Comparison of ENCODE assay signal across 8 cellular contexts in genomic region chr7:77536413-77537135, GRCh38. TPM values are rescaled to one million over a fixed set of nuclear protein-coding genes. Genes with fewer than 3 reads are reported as not detected.
DNase-seq lines count a peak whose midpoint lies in the region; ATAC-seq and TF ChIP-seq lines count a peak whose summit lies in the region.

No MANE protein-coding gene starts in this region.

- H3K4me3 Mint-ChIP-seq in CD4-positive, alpha-beta T cell: peak overlapping the region; percentile 95

- peaks cover 20% of the 10 kb centered on the region for H3K4me1 Mint-ChIP-seq in CD4-positive, alpha-beta T cell (ENCODE audit: low read depth)

- peaks cover 0 to 32% (median 2%) of the 10 kb centered on the region in 4 donors for H3K4me1 ChIP-seq in right lobe of liver

- H3K4me3 ChIP-seq in right lobe of liver: peak overlapping the region; percentile 75 to 96 (median 90)

- intact Hi-C loops in CD4-positive, alpha-beta T cell (cut with DNase I, micrococcal nuclease): loop anchor here (2.0 to 10.0 kb wide), 7 partner anchors 118 to 1142 kb away; partner anchors contain the start of genes PHTF2 (in 2 of the 2), TMEM60 (in 2 of the 2), GSAP (in 1 of the 2) and RSBN1L (in 1 of the 2)
- intact Hi-C loops in right lobe of liver (cut with DNase I): no loop called here

- no peaks in the 10 kb centered on the region for H3K36me3 Mint-ChIP-seq in CD4-positive, alpha-beta T cell (ENCODE audit: low read depth)

- H3K27ac Mint-ChIP-seq in CD4-positive, alpha-beta T cell: peak overlapping the region; percentile 83

- no peaks in the 10 kb centered on the region for H3K36me3 ChIP-seq in right lobe of liver

- POLR2A ChIA-PET in CD4-positive, alpha-beta T cell (lab: Charles Lee): interaction anchor here (0.6 to 1.3 kb wide), 5 partner anchors 12 to 188 kb away, joined by 3 to 6 read pairs (median 4); partner anchors contain the start of gene GSAP

- TF ChIP-seq POLR2A in right lobe of liver (IDR thresholded peaks at IDR 0.05): peak; percentile 97

- WGBS in right lobe of liver (ENCODE audit: insufficient coverage, low coverage, low lambda C conversion rate, missing lambda C conversion rate): 2% methylated on average over 26 of the region's 58 CpGs

- peak overlapping the region; percentile 55 for H3K27ac ChIP-seq in CD4-positive, alpha-beta T cell (ENCODE audit: low read depth, low read length)
- H3K27ac ChIP-seq in right lobe of liver: peak overlapping the region; percentile 85 to 98 (median 87)

- CTCF ChIA-PET in CD4-positive, alpha-beta T cell (lab: Charles Lee): no interaction called here

- no peaks in the 10 kb centered on the region for H3K9me3 Mint-ChIP-seq in CD4-positive, alpha-beta T cell

- ATAC-seq in CD4-positive, alpha-beta T cell (ENCODE audit: poor library complexity): peak; percentile 88
- ATAC-seq in GM19452 (IDR thresholded peaks at IDR 0.05; ENCODE audit: unreplicated experiment) (peak; percentile 95), HG03571 (IDR thresholded peaks at IDR 0.05; ENCODE audit: unreplicated experiment) (peak; percentile 93), right lobe of liver (peak; percentile 90 to 96 (median 92))

- no peaks in the 10 kb centered on the region for H3K27me3 Mint-ChIP-seq in CD4-positive, alpha-beta T cell

- DNase-seq in CD4-positive, alpha-beta T cell: peak; percentile 92 to 99 (median 97)
- DNase-seq in NCI-H748 treated with DMSO at 0.1 percent for 48 hours (lab: John Stamatoyannopoulos, UW) (peak; percentile 84), dermis blood vessel endothelial cell (peak; percentile 97), right lobe of liver (peak; percentile 99 to 100 (median 99))
- peak; percentile 97 to 98 for DNase-seq in activated CD4-positive, alpha-beta T cell treated with anti-CD3 and anti-CD28 coated beads, Interleukin-2, amount 50 U/mL, for 4 hours
- DNase-seq in stimulated activated CD4-positive, alpha-beta T cell treated with anti-CD3 and anti-CD28 coated beads, Interleukin-4, amount 100 ng/mL, for 1 hour: peak; percentile 98

- no peaks in the 10 kb centered on the region for H3K27me3 ChIP-seq in CD4-positive, alpha-beta T cell (ENCODE audit: control insufficient read depth, insufficient read depth, low read length)
- no peaks in the 10 kb centered on the region for H3K27me3 ChIP-seq in right lobe of liver

- no peak for TF ChIP-seq CTCF in CD4-positive, alpha-beta T cell (IDR thresholded peaks at IDR 0.05)
- TF ChIP-seq CTCF in right lobe of liver (IDR thresholded peaks at IDR 0.05): no peak

- H3K9me3 ChIP-seq in CD4-positive, alpha-beta T cell (ENCODE audit: control insufficient read depth, low read length): no peaks in the 10 kb centered on the region
- H3K9me3 ChIP-seq in right lobe of liver: no peaks in the 10 kb centered on the region

RNA-seq across cellular contexts. Expression of gene PTPN12, which starts 0.5 kb away (rescaled TPM):
- 10 to 100 TPM; 11.7 to 14.8 TPM for total RNA-seq in CD4-positive, alpha-beta T cell
- total RNA-seq in dermis blood vessel endothelial cell: 56.3 and 88.0 TPM in 2 replicates
- 10 to 100 TPM; 14.8 to 44.0 (median 27.3) TPM for total RNA-seq in right lobe of liver

Comparison
In these comparisons a context has a peak if more than half of its experiments do, and no peak if none do; other contexts are left out.
1. Peak in every context shown above with its lines: DNase-seq, ATAC-seq, H3K4me3 ChIP-seq and H3K27ac ChIP-seq.
2. intact Hi-C loops: an anchor here in CD4-positive, alpha-beta T cell (2.0 to 10.0 kb wide); none called in right lobe of liver.